Comparison of ENCODE assay signal across 8 cellular contexts in genomic region chr12:57230381-57231155, GRCh38. TPM values are rescaled to one million over a fixed set of nuclear protein-coding genes. Genes with fewer than 3 reads are reported as not detected.
A peak's percentile ranks its signal among the peaks of the same experiment; 100 is the strongest.
DNase-seq lines count a peak whose midpoint lies in the region; ATAC-seq, FAIRE-seq and TF ChIP-seq lines count a peak whose summit lies in the region.

No MANE protein-coding gene starts in this region.

- no peak for DNase-seq in activated naive CD4-positive, alpha-beta T cell treated with anti-CD3 and anti-CD28 coated beads for 36 hours
- DNase-seq in activated naive CD4-positive, alpha-beta T cell treated with Interleukin-2 at 50 U/mL for 16 hours = no peak
- no peak for DNase-seq in K562 (ENCODE audit: extremely low read depth in 1 of 4, low spot score in 3 of 4)
- peak in 1 of 3 donors; percentile 87 for DNase-seq in right lobe of liver
- DNase-seq in type B pancreatic cell (ENCODE audit: extremely low spot score, unreplicated experiment) = no peak
- no peak for DNase-seq in mucosa of gallbladder (ENCODE audit: low spot score)
- no peak for DNase-seq in DMS 273 (lab: John Stamatoyannopoulos, UW; ENCODE audit: unreplicated experiment)

- 0 out of 3 replicates have a peak, but pooled peaks have one; percentile 1 for ATAC-seq in K562
- ATAC-seq in right lobe of liver = peak; percentile 3 to 69 (median 60)
- ATAC-seq in HG03175 (IDR thresholded peaks at IDR 0.05; ENCODE audit: unreplicated experiment) = no peak

- H2AFZ ChIP-seq in K562 (ENCODE audit: low read depth, low read length) = no peak overlapping the region

- TF ChIP-seq CTCF in K562 (IDR thresholded peaks at IDR 0.05 in 2 of 3, conservative IDR thresholded peaks at IDR 0.05 in 1 of 3; ENCODE audit: insufficient read depth in 2 of 3, low read depth in 1 of 3, low read length in 3 of 3) (no peak), right lobe of liver (IDR thresholded peaks at IDR 0.05) (no peak), type B pancreatic cell (conservative IDR thresholded peaks at IDR 0.05) (no peak)

- WGBS in K562 (ENCODE audit: insufficient coverage, low coverage, missing lambda C conversion rate) = 11% methylated on average over 10 of the region's 10 CpGs
- WGBS in right lobe of liver (ENCODE audit: insufficient coverage, low coverage, low lambda C conversion rate, missing lambda C conversion rate) = 15% methylated on average over 6 of the region's 10 CpGs

- no TSS peak for BruUV-seq in K562 (replicated peaks; lab: Mats Ljungman, UMichigan)

- no peak for TF ChIP-seq EP300 in K562 (IDR thresholded peaks at IDR 0.05; ENCODE audit: low read length)

- peaks cover 56% of the 10 kb centered on the region for H3K36me3 Mint-ChIP-seq in activated naive CD4-positive, alpha-beta T cell treated with anti-CD3 and anti-CD28 coated beads for 36 hours (ENCODE audit: low read depth)
- H3K36me3 Mint-ChIP-seq in type B pancreatic cell = peaks cover 9% of the 10 kb centered on the region

- in situ Hi-C loops in K562 (cut with MboI) = no loop called here

- H3K4me2 ChIP-seq in K562 (ENCODE audit: insufficient read depth, low read length) = peak overlapping the region; percentile 97

- H3K36me3 ChIP-seq in K562 (ENCODE audit: control insufficient read depth, insufficient read depth, low read length) (peaks cover 50% of the 10 kb centered on the region; the same call in 2 of the 3 replicates), right lobe of liver (peaks cover 0 to 31% (median 15%) of the 10 kb centered on the region in 4 donors)

- H3K4me3 Mint-ChIP-seq in activated naive CD4-positive, alpha-beta T cell treated with anti-CD3 and anti-CD28 coated beads for 36 hours = peak overlapping the region; percentile 95
- peak overlapping the region; percentile 98 for H3K4me3 Mint-ChIP-seq in type B pancreatic cell

- FAIRE-seq in K562 (lab: Jason Lieb, UNC) = no peak

- CTCF ChIA-PET in activated naive CD4-positive, alpha-beta T cell treated with anti-CD3 and anti-CD28 coated beads for 36 hours (lab: Charles Lee) = interaction anchor here (0.6 to 12.9 kb wide), 9 partner anchors 9 to 249 kb away, joined by 3 to 290 read pairs (median 4); partner anchors contain the start of genes ARHGAP9, GLI1 and STAT6
- CTCF ChIA-PET in K562 (lab: Yijun Ruan, JAX; ENCODE audit: low intra/inter-chr PET ratio) = interaction anchor here (1.0 kb wide), 1 partner anchor 18 kb away, joined by 4 read pairs; no protein-coding TSS in a partner anchor

- peaks cover 16% of the 10 kb centered on the region for H3K27me3 Mint-ChIP-seq in activated naive CD4-positive, alpha-beta T cell treated with anti-CD3 and anti-CD28 coated beads for 36 hours (ENCODE audit: low read depth)
- peaks cover 22% of the 10 kb centered on the region for H3K27me3 Mint-ChIP-seq in type B pancreatic cell

- POLR2A ChIA-PET in K562 (lab: Yijun Ruan, JAX) = interaction anchor here (0.6 to 2.3 kb wide), 9 partner anchors 9 to 199 kb away, joined by 3 to 33 read pairs (median 4); no protein-coding TSS in a partner anchor

- H3K9me3 ChIP-seq in K562 (replicated peaks; ENCODE audit: control insufficient read depth, insufficient read depth, low read depth, low read length) (no peaks in the 10 kb centered on the region), right lobe of liver (no peaks in the 10 kb centered on the region)

- intact Hi-C loops in activated naive CD4-positive, alpha-beta T cell treated with anti-CD3 and anti-CD28 coated beads for 36 hours (cut with micrococcal nuclease) = no loop called here
- intact Hi-C loops in K562 (cut with micrococcal nuclease) = no loop called here
- intact Hi-C loops in right lobe of liver (cut with DNase I) = no loop called here

- peak overlapping the region; percentile 82 for H3K27ac ChIP-seq in K562 (ENCODE audit: extremely low read depth, low read depth, low read length)
- peak overlapping the region; percentile 89 to 91 (median 91) for H3K27ac ChIP-seq in right lobe of liver

- TF ChIP-seq POLR2A in K562 (conservative IDR thresholded peaks at IDR 0.05) (no peak), right lobe of liver (IDR thresholded peaks at IDR 0.05) (no peak)

- peaks cover 28% of the 10 kb centered on the region for H3K79me2 ChIP-seq in K562 (ENCODE audit: control insufficient read depth, insufficient read depth, low read length)

- TF ChIP-seq RAD21 in K562 (CRISPR knock-in tag; conservative IDR thresholded peaks at IDR 0.05 in 1 of 2, IDR thresholded peaks at IDR 0.05 in 1 of 2) = no peak

- no peaks in the 10 kb centered on the region for H3K9me3 Mint-ChIP-seq in activated naive CD4-positive, alpha-beta T cell treated with anti-CD3 and anti-CD28 coated beads for 36 hours
- no peaks in the 10 kb centered on the region for H3K9me3 Mint-ChIP-seq in type B pancreatic cell

- peaks cover 12% of the 10 kb centered on the region for H4K20me1 ChIP-seq in K562 (replicated peaks; ENCODE audit: control insufficient read depth, insufficient read depth, low read length)

- peaks cover 59% of the 10 kb centered on the region for H3K4me1 Mint-ChIP-seq in activated naive CD4-positive, alpha-beta T cell treated with anti-CD3 and anti-CD28 coated beads for 36 hours (ENCODE audit: low read depth)
- peaks cover 51% of the 10 kb centered on the region for H3K4me1 Mint-ChIP-seq in type B pancreatic cell (ENCODE audit: unreplicated experiment)

- peak overlapping the region; percentile 94 for H3K27ac Mint-ChIP-seq in activated naive CD4-positive, alpha-beta T cell treated with anti-CD3 and anti-CD28 coated beads for 36 hours
- peak overlapping the region; percentile 91 for H3K27ac Mint-ChIP-seq in type B pancreatic cell

- H3K27me3 ChIP-seq in K562 (ENCODE audit: control insufficient read depth in 2 of 2, insufficient read depth in 2 of 2, low read length in 2 of 2) (no peaks in the 10 kb centered on the region), right lobe of liver (peaks cover 0 to 4% of the 10 kb centered on the region in 2 donors)

- H3K4me1 ChIP-seq in K562 (replicated peaks in 1 of 2; ENCODE audit: control insufficient read depth in 2 of 2, insufficient read depth in 2 of 2, low read length in 2 of 2) = peaks cover 48 to 65% of the 10 kb centered on the region in 2 experiments
- peaks cover 0 to 54% (median 23%) of the 10 kb centered on the region in 4 donors for H3K4me1 ChIP-seq in right lobe of liver

- H3K4me3 ChIP-seq in K562 (peak overlapping the region; percentile 64), right lobe of liver (peak overlapping the region; percentile 58 to 63 (median 60))

- H3K9ac ChIP-seq in K562 (ENCODE audit: insufficient read depth in 1 of 2, low read depth in 2 of 2, low read length in 2 of 2) = peak overlapping the region; percentile 92 to 96

- H3K9me1 ChIP-seq in K562 (ENCODE audit: control insufficient read depth, insufficient read depth, low read length) = peaks cover 9% of the 10 kb centered on the region

RNA-seq across cellular contexts. Expression of gene SHMT2, which starts 1.1 kb away (rescaled TPM):
- 100 to 1,000 TPM; 542 to 552 TPM for total RNA-seq in activated naive CD4-positive, alpha-beta T cell treated with anti-CD3 and anti-CD28 coated beads for 36 hours
- total RNA-seq in K562 (2011; cell fraction: chromatin; rRNA removed; ENCODE audit: low replicate concordance) = 95.6 and 251 TPM in 2 replicates
- 199 and 247 TPM in 2 replicates for total RNA-seq in K562 (2011; cell fraction: nucleolus; rRNA removed)
- 115 and 136 TPM in 2 replicates for total RNA-seq in K562 (2011; cell fraction: nucleoplasm; rRNA removed)
- 194 and 217 TPM in 2 replicates for total RNA-seq in K562 (2014; rRNA removed)
- 76.9 and 92.0 TPM in 2 replicates for total RNA-seq in K562 (2014; rRNA removed; fragmentation: Illumina TruSeq; extraction: Trizol)
- 115 and 119 TPM in 2 replicates for total RNA-seq in K562 (2015; rRNA removed; fragmentation: Illumina TruSeq; extraction: Trizol)
- total RNA-seq in K562 (2021) = 227 and 243 TPM in 2 replicates
- 84.6 and 226 TPM in 2 replicates for polyA plus RNA-seq in K562 (2011; rRNA removed)
- 268 and 390 TPM in 2 replicates for polyA plus RNA-seq in K562 (2011; cell fraction: cytosol; rRNA removed)
- 341 and 344 TPM in 2 replicates for polyA plus RNA-seq in K562 (2011; cell fraction: nucleus; rRNA removed)
- polyA plus RNA-seq in K562 (2012) = 190 and 549 TPM in 2 replicates
- 319 and 377 TPM in 2 replicates for polyA plus RNA-seq in K562 (2014; fragmentation: Illumina TruSeq; extraction: Trizol)
- polyA plus RNA-seq in K562 (2014; fragmentation: Nextera tagmentation; extraction: Ambion mirVana) = 10 to 100 TPM; 46.1 to 81.5 TPM
- 154 and 158 TPM in 2 replicates for polyA plus RNA-seq in K562 (2014; rRNA removed)
- 95.0 and 99.1 TPM in 2 replicates for polyA minus RNA-seq in K562 (2011; rRNA and poly(A)+ RNA removed)
- 155 and 228 TPM in 2 replicates for polyA minus RNA-seq in K562 (2011; cell fraction: cytosol; rRNA and poly(A)+ RNA removed)
- polyA minus RNA-seq in K562 (2011; cell fraction: nucleus; rRNA and poly(A)+ RNA removed) = 97.1 and 133 TPM in 2 replicates
- 100 to 1,000 TPM; 157 to 228 (median 194) TPM for total RNA-seq in right lobe of liver
- 108 and 131 TPM in 2 replicates for total RNA-seq in type B pancreatic cell (ENCODE audit: low replicate concordance)
- total RNA-seq in mucosa of gallbladder = 65.1 TPM

RNA-seq across cellular contexts. Expression of gene NXPH4, which starts 14.0 kb away (rescaled TPM):
- under 1 TPM; 0.25 to 0.79 TPM for total RNA-seq in activated naive CD4-positive, alpha-beta T cell treated with anti-CD3 and anti-CD28 coated beads for 36 hours
- total RNA-seq in K562 (2011; cell fraction: chromatin; rRNA removed; ENCODE audit: low replicate concordance) = 1.7 and 4.4 TPM in 2 replicates
- total RNA-seq in K562 (2011; cell fraction: nucleolus; rRNA removed) = 4.7 and 5.7 TPM in 2 replicates
- total RNA-seq in K562 (2011; cell fraction: nucleoplasm; rRNA removed) = 5.1 and 6.6 TPM in 2 replicates
- 1.0 and 1.4 TPM in 2 replicates for total RNA-seq in K562 (2014; rRNA removed)
- total RNA-seq in K562 (2014; rRNA removed; fragmentation: Illumina TruSeq; extraction: Trizol) = 0.22 TPM in 1 of 2 replicates, not detected in the other
- 0.19 TPM in 1 of 2 replicates, not detected in the other for total RNA-seq in K562 (2015; rRNA removed; fragmentation: Illumina TruSeq; extraction: Trizol)
- 2.2 and 2.7 TPM in 2 replicates for total RNA-seq in K562 (2021)
- 0.49 and 1.7 TPM in 2 replicates for polyA plus RNA-seq in K562 (2011; rRNA removed)
- 0.59 and 0.91 TPM in 2 replicates for polyA plus RNA-seq in K562 (2011; cell fraction: cytosol; rRNA removed)
- 2.4 and 3.4 TPM in 2 replicates for polyA plus RNA-seq in K562 (2011; cell fraction: nucleus; rRNA removed)
- 2.7 and 7.2 TPM in 2 replicates for polyA plus RNA-seq in K562 (2012)
- 1.1 and 1.9 TPM in 2 replicates for polyA plus RNA-seq in K562 (2014; fragmentation: Illumina TruSeq; extraction: Trizol)
- polyA plus RNA-seq in K562 (2014; fragmentation: Nextera tagmentation; extraction: Ambion mirVana) = not detected
- 1.1 and 1.3 TPM in 2 replicates for polyA plus RNA-seq in K562 (2014; rRNA removed)
- 0.30 TPM in 1 of 2 replicates, not detected in the other for polyA minus RNA-seq in K562 (2011; rRNA and poly(A)+ RNA removed)
- polyA minus RNA-seq in K562 (2011; cell fraction: cytosol; rRNA and poly(A)+ RNA removed) = 3.2 and 4.1 TPM in 2 replicates
- 0.67 and 1.00 TPM in 2 replicates for polyA minus RNA-seq in K562 (2011; cell fraction: nucleus; rRNA and poly(A)+ RNA removed)
- 1 to 10 TPM in 2 of 6 experiments, under 1 TPM in 1, not detected in 3; 0.87 to 1.5 (median 1.2) TPM for total RNA-seq in right lobe of liver
- total RNA-seq in type B pancreatic cell (ENCODE audit: low replicate concordance) = 15.1 and 45.5 TPM in 2 replicates
- 0.83 TPM for total RNA-seq in mucosa of gallbladder

RNA-seq across cellular contexts. Expression of gene STAC3, which starts 20.4 kb away (rescaled TPM):
- 1 to 10 TPM in 1 of 2 experiments, under 1 TPM in 1; 0.93 to 1.5 TPM for total RNA-seq in activated naive CD4-positive, alpha-beta T cell treated with anti-CD3 and anti-CD28 coated beads for 36 hours
- 7.4 and 7.7 TPM in 2 replicates for total RNA-seq in K562 (2011; cell fraction: chromatin; rRNA removed; ENCODE audit: low replicate concordance)
- total RNA-seq in K562 (2011; cell fraction: nucleolus; rRNA removed) = 3.8 and 5.3 TPM in 2 replicates
- total RNA-seq in K562 (2011; cell fraction: nucleoplasm; rRNA removed) = 4.4 and 6.1 TPM in 2 replicates
- 2.3 and 2.7 TPM in 2 replicates for total RNA-seq in K562 (2014; rRNA removed)
- total RNA-seq in K562 (2014; rRNA removed; fragmentation: Illumina TruSeq; extraction: Trizol) = 2.4 and 2.7 TPM in 2 replicates
- total RNA-seq in K562 (2015; rRNA removed; fragmentation: Illumina TruSeq; extraction: Trizol) = 3.3 and 3.5 TPM in 2 replicates
- 3.5 and 4.6 TPM in 2 replicates for total RNA-seq in K562 (2021)
- polyA plus RNA-seq in K562 (2011; rRNA removed) = 4.0 and 5.6 TPM in 2 replicates
- polyA plus RNA-seq in K562 (2011; cell fraction: cytosol; rRNA removed) = 1.9 and 3.3 TPM in 2 replicates
- polyA plus RNA-seq in K562 (2011; cell fraction: nucleus; rRNA removed) = 6.3 and 11.3 TPM in 2 replicates
- 7.5 and 8.5 TPM in 2 replicates for polyA plus RNA-seq in K562 (2012)
- 6.2 and 7.3 TPM in 2 replicates for polyA plus RNA-seq in K562 (2014; fragmentation: Illumina TruSeq; extraction: Trizol)
- polyA plus RNA-seq in K562 (2014; fragmentation: Nextera tagmentation; extraction: Ambion mirVana) = under 1 TPM; 0.45 to 0.46 TPM
- 4.8 and 6.4 TPM in 2 replicates for polyA plus RNA-seq in K562 (2014; rRNA removed)
- polyA minus RNA-seq in K562 (2011; rRNA and poly(A)+ RNA removed) = 3.2 TPM in 2 replicates
- polyA minus RNA-seq in K562 (2011; cell fraction: cytosol; rRNA and poly(A)+ RNA removed) = 1.0 and 1.5 TPM in 2 replicates
- polyA minus RNA-seq in K562 (2011; cell fraction: nucleus; rRNA and poly(A)+ RNA removed) = 1.3 and 3.9 TPM in 2 replicates
- total RNA-seq in right lobe of liver = 1 to 10 TPM in 5 of 6 experiments, under 1 TPM in 1; 0.98 to 4.5 (median 1.8) TPM
- total RNA-seq in type B pancreatic cell (ENCODE audit: low replicate concordance) = 1.6 and 4.8 TPM in 2 replicates
- 3.6 TPM for total RNA-seq in mucosa of gallbladder
